18 cellular contexts compared by ENCODE assay signal in the genomic region with DNA sequence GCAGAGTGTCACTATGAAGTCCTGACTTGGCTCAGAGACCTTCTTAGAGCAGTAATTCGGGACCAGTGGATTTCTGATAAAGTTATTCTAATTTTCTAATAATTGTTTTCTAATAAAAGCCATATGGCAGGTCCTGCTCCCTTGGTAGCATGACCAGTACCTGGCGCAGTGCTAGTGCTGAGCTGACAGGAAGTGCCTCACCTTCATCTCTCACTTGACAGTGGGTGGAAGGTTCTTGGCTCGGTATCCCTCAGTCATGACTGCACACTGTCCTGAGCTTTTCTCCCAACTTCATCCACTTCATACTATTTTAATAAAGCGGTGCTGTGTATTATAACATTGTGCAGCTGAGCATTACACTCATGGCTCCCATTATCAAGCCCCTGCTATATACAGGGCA. TPM values are rescaled to one million over a fixed set of nuclear protein-coding genes. Genes with fewer than 3 reads are reported as not detected.
A peak's percentile ranks its signal among the peaks of the same experiment; 100 is the strongest.
DNase-seq lines count a peak whose midpoint lies in the region; ATAC-seq, FAIRE-seq and TF ChIP-seq lines count a peak whose summit lies in the region.
"Had no signal": no experiment of that assay in that cellular context is flagged by ENCODE, and none has a peak within 500 bp of the region (broad histone marks: within the 10 kb centered on the region; RNA-seq: fewer than 3 reads in every experiment).

No MANE protein-coding gene starts in this region.

- no peak overlapping the region for H3K4me3 Mint-ChIP-seq in activated CD8-positive, alpha-beta T cell treated with anti-CD3 and anti-CD28 coated beads for 36 hours
- H3K4me3 Mint-ChIP-seq in activated CD8-positive, alpha-beta T cell treated with anti-CD3 and anti-CD28 coated beads, Interleukin-2, amount 10 ng/mL, durations not matched to agents 7 days and 5 days = no peak overlapping the region
- no peak overlapping the region for H3K4me3 Mint-ChIP-seq in activated T-cell treated with anti-CD3 and anti-CD28 coated beads, Interleukin-2, amount 50 U/mL, for 72 hours
- H3K4me3 Mint-ChIP-seq: CD14-positive monocyte had no signal

- no peak overlapping the region for H2AFZ ChIP-seq in K562 (ENCODE audit: low read depth, low read length)

- no peaks in the 10 kb centered on the region for H3K9me3 ChIP-seq in K562 (replicated peaks; ENCODE audit: control insufficient read depth, insufficient read depth, low read depth, low read length)
- H3K9me3 ChIP-seq: HAP-1 had no signal

- TF ChIP-seq EP300 in K562 (IDR thresholded peaks at IDR 0.05; ENCODE audit: low read length) = no peak

- TF ChIP-seq CTCF in activated CD8-positive, alpha-beta T cell treated with anti-CD3 and anti-CD28 coated beads for 36 hours (IDR thresholded peaks at IDR 0.05) = no peak
- TF ChIP-seq CTCF in K562 (IDR thresholded peaks at IDR 0.05 in 2 of 3, conservative IDR thresholded peaks at IDR 0.05 in 1 of 3; ENCODE audit: insufficient read depth in 2 of 3, low read depth in 1 of 3, low read length in 3 of 3) (no peak), foreskin keratinocyte (conservative IDR thresholded peaks at IDR 0.05) (no peak)

- FAIRE-seq in K562 (lab: Jason Lieb, UNC) = no peak
- FAIRE-seq: GM12878, GM18507, GM19239 had no signal

- no TSS peak for BruUV-seq in K562 (replicated peaks; lab: Mats Ljungman, UMichigan)

- H3K27ac ChIP-seq in K562 (ENCODE audit: extremely low read depth, low read depth, low read length) (no peak overlapping the region), foreskin keratinocyte (peak overlapping the region; percentile 83)

- POLR2A ChIA-PET in activated CD8-positive, alpha-beta T cell treated with anti-CD3 and anti-CD28 coated beads for 36 hours (lab: Charles Lee) = no interaction called here
- POLR2A ChIA-PET in activated CD8-positive, alpha-beta T cell treated with anti-CD3 and anti-CD28 coated beads, Interleukin-2, amount 10 ng/mL, durations not matched to agents 7 days and 5 days (lab: Charles Lee) = no interaction called here
- POLR2A ChIA-PET in K562 (lab: Yijun Ruan, JAX) = interaction anchor here (0.7 to 1.1 kb wide), 2 partner anchors 9 to 19 kb away, joined by 3 read pairs; no protein-coding TSS in a partner anchor

- 79% methylated on average over 4 of the region's 4 CpGs for WGBS in K562 (ENCODE audit: insufficient coverage, low coverage, missing lambda C conversion rate)

- no peaks in the 10 kb centered on the region for H3K9me3 Mint-ChIP-seq in activated CD8-positive, alpha-beta T cell treated with anti-CD3 and anti-CD28 coated beads for 36 hours
- no peaks in the 10 kb centered on the region for H3K9me3 Mint-ChIP-seq in activated CD8-positive, alpha-beta T cell treated with anti-CD3 and anti-CD28 coated beads, Interleukin-2, amount 10 ng/mL, durations not matched to agents 7 days and 5 days (ENCODE audit: insufficient read depth)
- H3K9me3 Mint-ChIP-seq in activated T-cell treated with anti-CD3 and anti-CD28 coated beads, Interleukin-2, amount 50 U/mL, for 72 hours = no peaks in the 10 kb centered on the region

- H3K9ac ChIP-seq in K562 (ENCODE audit: insufficient read depth in 1 of 2, low read depth in 2 of 2, low read length in 2 of 2) = no peak overlapping the region; a peak in 1 of 4 replicates

- in situ Hi-C loops in K562 (cut with MboI) = no loop called here

- CTCF ChIA-PET in activated CD8-positive, alpha-beta T cell treated with anti-CD3 and anti-CD28 coated beads for 36 hours (lab: Charles Lee) = no interaction called here
- CTCF ChIA-PET in activated CD8-positive, alpha-beta T cell treated with anti-CD3 and anti-CD28 coated beads, Interleukin-2, amount 10 ng/mL, durations not matched to agents 7 days and 5 days (lab: Charles Lee) = no interaction called here
- CTCF ChIA-PET in K562 (lab: Yijun Ruan, JAX; ENCODE audit: low intra/inter-chr PET ratio) = no interaction called here

- peaks cover 2% of the 10 kb centered on the region for H3K27me3 Mint-ChIP-seq in activated CD8-positive, alpha-beta T cell treated with anti-CD3 and anti-CD28 coated beads for 36 hours
- H3K27me3 Mint-ChIP-seq in activated CD8-positive, alpha-beta T cell treated with anti-CD3 and anti-CD28 coated beads, Interleukin-2, amount 10 ng/mL, durations not matched to agents 7 days and 5 days (ENCODE audit: low read depth) = no peaks in the 10 kb centered on the region
- H3K27me3 Mint-ChIP-seq in activated T-cell treated with anti-CD3 and anti-CD28 coated beads, Interleukin-2, amount 50 U/mL, for 72 hours (ENCODE audit: low read depth) = peaks cover 7% of the 10 kb centered on the region

- no peak overlapping the region; the same call in 1 of the 2 replicates for H3K4me2 ChIP-seq in K562 (ENCODE audit: insufficient read depth, low read length)

- peaks cover 23 to 31% of the 10 kb centered on the region in 2 experiments for H3K4me1 ChIP-seq in K562 (replicated peaks in 1 of 2; ENCODE audit: control insufficient read depth in 2 of 2, insufficient read depth in 2 of 2, low read length in 2 of 2)
- H3K4me1 ChIP-seq in foreskin keratinocyte = peaks cover 20% of the 10 kb centered on the region
- H3K4me1 ChIP-seq: HAP-1 had no signal

- peaks cover 55% of the 10 kb centered on the region for H3K79me2 ChIP-seq in K562 (ENCODE audit: control insufficient read depth, insufficient read depth, low read length)

- H3K27me3 ChIP-seq in K562 (ENCODE audit: control insufficient read depth in 2 of 2, insufficient read depth in 2 of 2, low read length in 2 of 2) = no peaks in the 10 kb centered on the region
- no peaks in the 10 kb centered on the region for H3K27me3 ChIP-seq in foreskin keratinocyte

- no peak for TF ChIP-seq POLR2A in K562 (conservative IDR thresholded peaks at IDR 0.05)

- ATAC-seq in activated CD8-positive, alpha-beta T cell treated with anti-CD3 and anti-CD28 coated beads for 36 hours = peak; percentile 37
- no peak for ATAC-seq in activated CD8-positive, alpha-beta T cell treated with anti-CD3 and anti-CD28 coated beads, Interleukin-2, amount 10 ng/mL, durations not matched to agents 7 days and 5 days
- ATAC-seq in K562 (no peak), foreskin keratinocyte (peak; percentile 42), GM18873 (IDR thresholded peaks at IDR 0.05; ENCODE audit: low FRiP score, unreplicated experiment) (no peak)
- no peak for ATAC-seq in activated T-cell treated with anti-CD3 and anti-CD28 coated beads, Interleukin-2, amount 50 U/mL, for 72 hours (replicated peaks in 1 of 2)
- ATAC-seq: GM12878 had no signal

- no peak for DNase-seq in activated CD8-positive, alpha-beta T cell treated with anti-CD3 and anti-CD28 coated beads for 36 hours
- DNase-seq in activated CD8-positive, alpha-beta T cell treated with anti-CD3 and anti-CD28 coated beads, Interleukin-2, amount 10 ng/mL, durations not matched to agents 7 days and 5 days = no peak
- no peak for DNase-seq in K562 (ENCODE audit: extremely low read depth in 1 of 4, low spot score in 3 of 4)
- no peak for DNase-seq in foreskin keratinocyte
- DNase-seq in ureter (ENCODE audit: low spot score) = peak; percentile 50
- DNase-seq in activated T-cell treated with anti-CD3 and anti-CD28 coated beads, Interleukin-2, amount 50 U/mL, for 72 hours = no peak
- DNase-seq in SIG-M5 treated with dmso at 0.1 percent for 504 hours (lab: John Stamatoyannopoulos, UW; ENCODE audit: unreplicated experiment) = no peak
- DNase-seq: DMS53, NCI-H1048, NCI-H146, NCI-H2081 treated with DMSO at 0.1 percent for 48 hours, NCI-H524 had no signal

- no peaks in the 10 kb centered on the region for H4K20me1 ChIP-seq in K562 (replicated peaks; ENCODE audit: control insufficient read depth, insufficient read depth, low read length)

- no peak overlapping the region for H3K27ac Mint-ChIP-seq in activated CD8-positive, alpha-beta T cell treated with anti-CD3 and anti-CD28 coated beads for 36 hours
- no peak overlapping the region for H3K27ac Mint-ChIP-seq in activated CD8-positive, alpha-beta T cell treated with anti-CD3 and anti-CD28 coated beads, Interleukin-2, amount 10 ng/mL, durations not matched to agents 7 days and 5 days
- no peak overlapping the region for H3K27ac Mint-ChIP-seq in activated T-cell treated with anti-CD3 and anti-CD28 coated beads, Interleukin-2, amount 50 U/mL, for 72 hours

- H3K36me3 Mint-ChIP-seq in activated CD8-positive, alpha-beta T cell treated with anti-CD3 and anti-CD28 coated beads for 36 hours (ENCODE audit: low read depth) = peaks cover 2% of the 10 kb centered on the region
- peaks cover 35% of the 10 kb centered on the region for H3K36me3 Mint-ChIP-seq in activated CD8-positive, alpha-beta T cell treated with anti-CD3 and anti-CD28 coated beads, Interleukin-2, amount 10 ng/mL, durations not matched to agents 7 days and 5 days (ENCODE audit: low read depth)
- H3K36me3 Mint-ChIP-seq in activated T-cell treated with anti-CD3 and anti-CD28 coated beads, Interleukin-2, amount 50 U/mL, for 72 hours (ENCODE audit: insufficient read depth in 2 of 2) = no peaks in the 10 kb centered on the region

- H3K9me1 ChIP-seq in K562 (ENCODE audit: control insufficient read depth, insufficient read depth, low read length) = no peaks in the 10 kb centered on the region

- intact Hi-C loops in activated CD8-positive, alpha-beta T cell treated with anti-CD3 and anti-CD28 coated beads for 36 hours (cut with micrococcal nuclease) = no loop called here
- intact Hi-C loops in K562 (cut with micrococcal nuclease) = no loop called here

- H3K4me3 ChIP-seq in K562 = no peak overlapping the region
- H3K4me3 ChIP-seq: GM12878, HAP-1 had no signal

- H3K4me1 Mint-ChIP-seq in activated CD8-positive, alpha-beta T cell treated with anti-CD3 and anti-CD28 coated beads for 36 hours (ENCODE audit: low read depth) = peaks cover 11% of the 10 kb centered on the region
- peaks cover 18% of the 10 kb centered on the region for H3K4me1 Mint-ChIP-seq in activated CD8-positive, alpha-beta T cell treated with anti-CD3 and anti-CD28 coated beads, Interleukin-2, amount 10 ng/mL, durations not matched to agents 7 days and 5 days (ENCODE audit: low read depth)
- peaks cover 14% of the 10 kb centered on the region for H3K4me1 Mint-ChIP-seq in activated T-cell treated with anti-CD3 and anti-CD28 coated beads, Interleukin-2, amount 50 U/mL, for 72 hours (ENCODE audit: low read depth)

- TF ChIP-seq RAD21 in K562 (CRISPR knock-in tag; conservative IDR thresholded peaks at IDR 0.05 in 1 of 2, IDR thresholded peaks at IDR 0.05 in 1 of 2) = no peak

- H3K36me3 ChIP-seq in K562 (ENCODE audit: control insufficient read depth, insufficient read depth, low read length) = peaks cover 86% of the 10 kb centered on the region

RNA-seq across cellular contexts. Expression of gene VANGL1, which starts 14.1 kb away (rescaled TPM):
- total RNA-seq in activated CD8-positive, alpha-beta T cell treated with anti-CD3 and anti-CD28 coated beads for 36 hours = 1 to 10 TPM; 1.9 to 2.7 TPM
- 10 to 100 TPM; 14.1 to 14.8 TPM for total RNA-seq in activated CD8-positive, alpha-beta T cell treated with anti-CD3 and anti-CD28 coated beads, Interleukin-2, amount 10 ng/mL, durations not matched to agents 7 days and 5 days
- total RNA-seq in K562 (2011; cell fraction: chromatin; rRNA removed; ENCODE audit: low replicate concordance) = 20.7 and 22.7 TPM in 2 replicates
- total RNA-seq in K562 (2011; cell fraction: nucleolus; rRNA removed) = 13.6 and 15.0 TPM in 2 replicates
- total RNA-seq in K562 (2011; cell fraction: nucleoplasm; rRNA removed) = 17.8 and 20.5 TPM in 2 replicates
- 5.9 and 9.2 TPM in 2 replicates for total RNA-seq in K562 (2014; rRNA removed)
- 9.3 and 10.4 TPM in 2 replicates for total RNA-seq in K562 (2014; rRNA removed; fragmentation: Illumina TruSeq; extraction: Trizol)
- 9.4 and 10.3 TPM in 2 replicates for total RNA-seq in K562 (2015; rRNA removed; fragmentation: Illumina TruSeq; extraction: Trizol)
- total RNA-seq in K562 (2021) = 12.7 and 12.9 TPM in 2 replicates
- polyA plus RNA-seq in K562 (2011; rRNA removed) = 8.6 and 9.6 TPM in 2 replicates
- polyA plus RNA-seq in K562 (2011; cell fraction: cytosol; rRNA removed) = 10.2 and 10.6 TPM in 2 replicates
- polyA plus RNA-seq in K562 (2011; cell fraction: nucleus; rRNA removed) = 8.4 and 10.9 TPM in 2 replicates
- polyA plus RNA-seq in K562 (2012) = 8.2 and 9.1 TPM in 2 replicates
- 11.1 and 12.8 TPM in 2 replicates for polyA plus RNA-seq in K562 (2014; fragmentation: Illumina TruSeq; extraction: Trizol)
- 1 to 10 TPM in 1 of 2 experiments, under 1 TPM in 1; 0.90 to 1.2 TPM for polyA plus RNA-seq in K562 (2014; fragmentation: Nextera tagmentation; extraction: Ambion mirVana)
- polyA plus RNA-seq in K562 (2014; rRNA removed) = 6.0 and 10.2 TPM in 2 replicates
- 10.1 and 10.6 TPM in 2 replicates for polyA minus RNA-seq in K562 (2011; rRNA and poly(A)+ RNA removed)
- polyA minus RNA-seq in K562 (2011; cell fraction: cytosol; rRNA and poly(A)+ RNA removed) = 4.4 and 7.1 TPM in 2 replicates
- polyA minus RNA-seq in K562 (2011; cell fraction: nucleus; rRNA and poly(A)+ RNA removed) = 4.0 and 9.1 TPM in 2 replicates
- 29.6 and 30.0 TPM in 2 replicates for total RNA-seq in foreskin keratinocyte
- polyA plus RNA-seq in foreskin keratinocyte = 6.3 and 7.7 TPM in 2 replicates
- 19.2 TPM for total RNA-seq in ureter
- 1 to 10 TPM; 3.8 to 7.0 TPM for total RNA-seq in activated T-cell treated with anti-CD3 and anti-CD28 coated beads, Interleukin-2, amount 50 U/mL, for 72 hours

Comparison
In these comparisons a context has a peak if more than half of its experiments do, and no peak if none do; other contexts are left out.
1. ATAC-seq: peak in activated CD8-positive, alpha-beta T cell treated with anti-CD3 and anti-CD28 coated beads for 36 hours (single experiment) and foreskin keratinocyte (single experiment); none in activated CD8-positive, alpha-beta T cell treated with anti-CD3 and anti-CD28 coated beads, Interleukin-2, amount 10 ng/mL, durations not matched to agents 7 days and 5 days (single experiment), K562 (single experiment), activated T-cell treated with anti-CD3 and anti-CD28 coated beads, Interleukin-2, amount 50 U/mL, for 72 hours (0 of 2) and GM18873 (single experiment).